Comparison of ENCODE assay signal across 32 cellular contexts in genomic region chr6:44658571-44658970, GRCh38.
"Had no signal": no experiment of that assay in that cellular context is flagged by ENCODE, and none has a peak within 500 bp of the region (broad histone marks: within the 10 kb centered on the region; RNA-seq: fewer than 3 reads in every experiment).

No MANE protein-coding gene starts in this region.

- H3K27ac Mint-ChIP-seq: activated B cell treated with CpG ODN at 0.5 μM for 24 hours; activated CD8-positive, alpha-beta T cell treated with anti-CD3 and anti-CD28 coated beads for 36 hours; activated naive CD4-positive, alpha-beta T cell treated with anti-CD3 and anti-CD28 coated beads for 36 hours; activated naive CD8-positive, alpha-beta T cell; activated T-helper 2 cell treated with anti-CD3 and anti-CD28 coated beads, Interferon-gamma antibody, Interleukin-2, Interleukin-4, amounts not matched to agents 10 μg/mL and 5 μg/mL and 100 μg/mL, durations not matched to agents 14 hours and 24 hours and 36 hours; effector memory CD8-positive, alpha-beta T cell; T-helper 17 cell; T-helper 2 cell treated with Interferon-gamma antibody and Interleukin-4, amounts not matched to agents 5 μg/mL and 100 μg/mL, for 36 hours had no signal

- H3K9me3 ChIP-seq: esophagus muscularis mucosa had no signal

- DNase-seq: activated B cell treated with CpG ODN at 0.5 μM for 24 hours; activated CD4-positive, alpha-beta T cell treated with anti-CD3 and anti-CD28 coated beads for 48 hours; activated CD4-positive, alpha-beta T cell treated with anti-CD3 and anti-CD28 coated beads, Interleukin-2, amount 50 U/mL, for 1 hour; activated CD4-positive, alpha-beta T cell treated with anti-CD3 and anti-CD28 coated beads, Interleukin-2, amount 50 U/mL, for 48 hours; activated CD8-positive, alpha-beta memory T cell treated with anti-CD3 and anti-CD28 coated beads for 24 hours; activated CD8-positive, alpha-beta T cell treated with anti-CD3 and anti-CD28 coated beads for 36 hours; activated effector memory CD4-positive, alpha-beta T cell treated with anti-CD3 and anti-CD28 coated beads, Interleukin-2, amount 50 U/mL, for 16 hours; activated naive CD4-positive, alpha-beta T cell treated with anti-CD3 and anti-CD28 coated beads for 36 hours; activated T-cell treated with anti-CD3 and anti-CD28 coated beads, Interleukin-2, amount 50 U/mL, for 4 hours; amniotic stem cell; anterior cingulate cortex; brain microvascular endothelial cell; cortex of kidney; dermis blood vessel endothelial cell; effector CD4-positive, alpha-beta T cell; effector memory CD8-positive, alpha-beta T cell; erythroblast; foreskin melanocyte; head of caudate nucleus; T-helper 1 cell; T-helper 17 cell; T1000; WERI-Rb-1 had no signal

- FAIRE-seq: astrocyte, bronchial epithelial cell, colon had no signal

- H3K27me3 Mint-ChIP-seq: T-helper 17 cell had no signal

- H3K27me3 ChIP-seq: brain microvascular endothelial cell had no signal

- H3K27ac ChIP-seq: brain microvascular endothelial cell, esophagus muscularis mucosa, WERI-Rb-1 had no signal

- ATAC-seq: activated CD4-positive, CD25-positive, alpha-beta regulatory T cell treated with anti-CD3 and anti-CD28 coated beads, Interleukin-2, amount 50 U/mL, for 24 hours; activated CD8-positive, alpha-beta T cell treated with anti-CD3 and anti-CD28 coated beads for 36 hours; activated T-cell treated with anti-CD3 and anti-CD28 coated beads, Interleukin-2, amount 50 U/mL, for 4 hours; effector memory CD8-positive, alpha-beta T cell; T-helper 17 cell had no signal

- H3K36me3 ChIP-seq: brain microvascular endothelial cell, esophagus muscularis mucosa, WERI-Rb-1 had no signal

- H3K4me3 ChIP-seq: esophagus muscularis mucosa had no signal

- H3K4me3 Mint-ChIP-seq: activated B cell treated with CpG ODN at 0.5 μM for 24 hours; activated CD8-positive, alpha-beta T cell treated with anti-CD3 and anti-CD28 coated beads for 36 hours; activated naive CD4-positive, alpha-beta T cell treated with anti-CD3 and anti-CD28 coated beads for 36 hours; activated naive CD8-positive, alpha-beta T cell; activated T-cell treated with anti-CD3 and anti-CD28 coated beads, Interleukin-2, amount 50 U/mL, for 4 hours; central memory CD8-positive, alpha-beta T cell; effector memory CD8-positive, alpha-beta T cell; T-helper 17 cell; T-helper 2 cell treated with Interferon-gamma antibody and Interleukin-4, amounts not matched to agents 5 μg/mL and 100 μg/mL, for 36 hours had no signal
